19 cellular contexts compared by ENCODE assay signal in the genomic region with DNA sequence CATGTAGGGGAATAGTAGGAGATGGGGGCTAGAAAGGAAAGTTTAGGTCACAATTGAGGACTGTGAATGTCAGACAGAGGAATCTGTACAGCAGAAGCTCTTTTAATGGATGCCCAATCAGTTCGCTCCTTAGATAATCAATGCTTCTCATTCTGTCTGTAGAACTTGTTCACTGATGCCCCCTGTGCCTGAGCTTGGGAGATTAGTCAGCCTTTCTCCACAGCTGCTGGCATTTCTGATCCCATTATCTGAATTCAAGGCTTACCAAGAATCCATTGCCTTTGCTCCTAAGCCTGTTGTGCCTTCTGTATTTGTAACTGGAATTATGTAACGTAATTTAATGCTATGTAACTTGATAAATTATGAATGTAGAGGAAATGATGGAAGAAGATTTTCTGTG. TPM values are rescaled to one million over a fixed set of nuclear protein-coding genes. Genes with fewer than 3 reads are reported as not detected.
DNase-seq lines count a peak whose midpoint lies in the region; ATAC-seq and TF ChIP-seq lines count a peak whose summit lies in the region.
"Had no signal": no experiment of that assay in that cellular context is flagged by ENCODE, and none has a peak within 500 bp of the region (broad histone marks: within the 10 kb centered on the region; RNA-seq: fewer than 3 reads in every experiment).

No MANE protein-coding gene starts in this region.

- H3K27ac ChIP-seq in endodermal cell (ENCODE audit: low read depth, low read length) (no peak overlapping the region), gastrocnemius medialis (no peak overlapping the region)

- H3K27me3 Mint-ChIP-seq in WTC11 (ENCODE audit: low read depth), result no peaks in the 10 kb centered on the region; the same call in 1 of the 2 replicates
- no peaks in the 10 kb centered on the region for H3K27me3 Mint-ChIP-seq in endodermal cell (ENCODE audit: insufficient read depth)

- H3K27me3 ChIP-seq in endodermal cell (ENCODE audit: control insufficient read depth, insufficient read depth, low read length, poor library complexity, severe bottlenecking) (no peaks in the 10 kb centered on the region), gastrocnemius medialis (no peaks in the 10 kb centered on the region)

- intact Hi-C loops in gastrocnemius medialis (cut with DNase I; ENCODE audit: low total_unique reads), result no loop called here

- CTCF ChIA-PET in WTC11 (lab: Charles Lee), result interaction anchor here (1.5 kb wide), 1 partner anchor 38 kb away, joined by 6 read pairs; no protein-coding TSS in a partner anchor

- ATAC-seq in WTC11 (peak; percentile 52), gastrocnemius medialis (no peak)
- ATAC-seq: GM12878 had no signal

- H3K9me3 Mint-ChIP-seq in WTC11 (peaks cover 40% of the 10 kb centered on the region), endodermal cell (peaks cover 32% of the 10 kb centered on the region)

- H3K4me1 ChIP-seq in endodermal cell (ENCODE audit: control insufficient read depth, insufficient read depth, low read length), result peaks cover 4% of the 10 kb centered on the region
- H3K4me1 ChIP-seq in gastrocnemius medialis, result no peaks in the 10 kb centered on the region

- no peak for TF ChIP-seq CTCF in WTC11 (IDR thresholded peaks at IDR 0.05)
- TF ChIP-seq CTCF in endodermal cell (conservative IDR thresholded peaks at IDR 0.05), result peak; percentile 25
- no peak for TF ChIP-seq CTCF in gastrocnemius medialis (IDR thresholded peaks at IDR 0.05 in 4 of 5, conservative IDR thresholded peaks at IDR 0.05 in 1 of 5)

- TF ChIP-seq POLR2A in gastrocnemius medialis (IDR thresholded peaks at IDR 0.05), result no peak

- DNase-seq in NCI-H82 (lab: John Stamatoyannopoulos, UW) (peak; percentile 92), WTC11 (ENCODE audit: low spot score) (no peak), endodermal cell (no peak), kidney glomerular epithelial cell (lab: John Stamatoyannopoulos, UW) (no peak), gastrocnemius medialis (no peak), hypothalamus (lab: John Stamatoyannopoulos, UW) (no peak)
- DNase-seq: C1 segment of cervical spinal cord; CD4-positive, alpha-beta memory T cell; DMS 273 treated with DMSO at 0.1 percent for 48 hours; DMS79; EL; GDM1; HFFc6 had no signal

- peaks cover 12% of the 10 kb centered on the region for H3K9me3 ChIP-seq in endodermal cell (ENCODE audit: control insufficient read depth, low read length)
- no peaks in the 10 kb centered on the region for H3K9me3 ChIP-seq in gastrocnemius medialis

- H3K27ac Mint-ChIP-seq in WTC11, result no peak overlapping the region
- no peak overlapping the region for H3K27ac Mint-ChIP-seq in endodermal cell
- H3K27ac Mint-ChIP-seq: CD4-positive, alpha-beta memory T cell; HFFc6 had no signal

- H3K36me3 ChIP-seq in endodermal cell (ENCODE audit: control insufficient read depth, insufficient read depth, low read length) (no peaks in the 10 kb centered on the region), gastrocnemius medialis (no peaks in the 10 kb centered on the region)
- H3K36me3 ChIP-seq: HAP-1 had no signal

- 92 to 100% methylated on average over 2 of the region's 2 CpGs for WGBS in endodermal cell (ENCODE audit: insufficient coverage in 1 of 2, insufficient read length in 1 of 2), 2 experiments

- H3K4me3 ChIP-seq in endodermal cell (ENCODE audit: low read length), result no peak overlapping the region
- H3K4me3 ChIP-seq in gastrocnemius medialis, result no peak overlapping the region
- H3K4me3 ChIP-seq: GM12878, HAP-1 had no signal

- in situ Hi-C loops in gastrocnemius medialis (cut with MboI; ENCODE audit: low sequenced_read_pairs in 4 of 4), result no loop called here

- peaks cover 12% of the 10 kb centered on the region for H3K4me1 Mint-ChIP-seq in WTC11
- H3K4me1 Mint-ChIP-seq in endodermal cell, result peaks cover 4% of the 10 kb centered on the region

- H3K36me3 Mint-ChIP-seq in WTC11 (peaks cover 30% of the 10 kb centered on the region), endodermal cell (ENCODE audit: low read depth) (no peaks in the 10 kb centered on the region)
- H3K36me3 Mint-ChIP-seq: CD4-positive, alpha-beta memory T cell had no signal

- H3K4me3 Mint-ChIP-seq in WTC11 (no peak overlapping the region), endodermal cell (no peak overlapping the region)
- H3K4me3 Mint-ChIP-seq: CD4-positive, alpha-beta memory T cell; HFFc6 had no signal

- H3K9ac ChIP-seq in endodermal cell (ENCODE audit: extremely low read depth, low read length, poor library complexity, severe bottlenecking), result no peak overlapping the region

- POLR2A ChIA-PET in WTC11 (lab: Charles Lee), result no interaction called here

TF ChIP-seq in WTC11, 78 proteins besides CTCF, POLR2A, EP300 and RAD21:
- TF ChIP-seq, protein P1, sequence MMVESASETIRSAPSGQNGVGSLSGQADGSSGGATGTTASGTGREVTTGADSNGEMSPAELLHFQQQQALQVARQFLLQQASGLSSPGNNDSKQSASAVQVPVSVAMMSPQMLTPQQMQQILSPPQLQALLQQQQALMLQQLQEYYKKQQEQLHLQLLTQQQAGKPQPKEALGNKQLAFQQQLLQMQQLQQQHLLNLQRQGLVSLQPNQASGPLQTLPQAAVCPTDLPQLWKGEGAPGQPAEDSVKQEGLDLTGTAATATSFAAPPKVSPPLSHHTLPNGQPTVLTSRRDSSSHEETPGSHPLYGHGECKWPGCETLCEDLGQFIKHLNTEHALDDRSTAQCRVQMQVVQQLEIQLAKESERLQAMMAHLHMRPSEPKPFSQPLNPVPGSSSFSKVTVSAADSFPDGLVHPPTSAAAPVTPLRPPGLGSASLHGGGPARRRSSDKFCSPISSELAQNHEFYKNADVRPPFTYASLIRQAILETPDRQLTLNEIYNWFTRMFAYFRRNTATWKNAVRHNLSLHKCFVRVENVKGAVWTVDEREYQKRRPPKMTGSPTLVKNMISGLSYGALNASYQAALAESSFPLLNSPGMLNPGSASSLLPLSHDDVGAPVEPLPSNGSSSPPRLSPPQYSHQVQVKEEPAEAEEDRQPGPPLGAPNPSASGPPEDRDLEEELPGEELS (CRISPR knock-in tag; IDR thresholded peaks at IDR 0.05), result no peak
- TF ChIP-seq CBFB (CRISPR knock-in tag; IDR thresholded peaks at IDR 0.05; ENCODE audit: low read depth), result no peak
- TF ChIP-seq, protein P2, sequence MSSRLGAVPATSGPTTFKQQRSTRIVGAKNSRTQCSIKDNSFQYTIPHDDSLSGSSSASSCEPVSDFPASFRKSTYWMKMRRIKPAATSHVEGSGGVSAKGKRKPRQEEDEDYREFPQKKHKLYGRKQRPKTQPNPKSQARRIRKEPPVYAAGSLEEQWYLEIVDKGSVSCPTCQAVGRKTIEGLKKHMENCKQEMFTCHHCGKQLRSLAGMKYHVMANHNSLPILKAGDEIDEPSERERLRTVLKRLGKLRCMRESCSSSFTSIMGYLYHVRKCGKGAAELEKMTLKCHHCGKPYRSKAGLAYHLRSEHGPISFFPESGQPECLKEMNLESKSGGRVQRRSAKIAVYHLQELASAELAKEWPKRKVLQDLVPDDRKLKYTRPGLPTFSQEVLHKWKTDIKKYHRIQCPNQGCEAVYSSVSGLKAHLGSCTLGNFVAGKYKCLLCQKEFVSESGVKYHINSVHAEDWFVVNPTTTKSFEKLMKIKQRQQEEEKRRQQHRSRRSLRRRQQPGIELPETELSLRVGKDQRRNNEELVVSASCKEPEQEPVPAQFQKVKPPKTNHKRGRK (CRISPR knock-in tag; IDR thresholded peaks at IDR 0.05; ENCODE audit: borderline replicate concordance), result no peak

RNA-seq across cellular contexts. Expression of a gene that starts 53.2 kb away (rescaled TPM):
- total RNA-seq in WTC11 (2021), result 2.1 to 2.7 TPM (median 2.3 TPM) in 3 replicates
- total RNA-seq in endodermal cell, result 1 to 10 TPM; 4.1 to 4.2 TPM
- polyA plus RNA-seq in endodermal cell (2013, experiment 1 of 2), result 6.2 TPM
- 5.4 TPM for polyA plus RNA-seq in endodermal cell (2013, experiment 2 of 2)
- 1 to 10 TPM in 3 of 4 donors, under 1 TPM in 1; 0.61 to 1.9 (median 1.3) TPM for total RNA-seq in gastrocnemius medialis

RNA-seq across cellular contexts. Expression of a gene that starts 58.5 kb away (rescaled TPM):
- total RNA-seq in WTC11 (2021) (not detected in 3 replicates), endodermal cell (not detected), gastrocnemius medialis (not detected)
- polyA plus RNA-seq in endodermal cell (2013, experiment 1 of 2), result not detected
- not detected for polyA plus RNA-seq in endodermal cell (2013, experiment 2 of 2)
- total RNA-seq: A172, A673, GM12878, H4, HFFc6 had no signal
- polyA plus RNA-seq: BJ, GM12878 had no signal
